ENCODE assay signal across 6 cellular contexts in genomic region chr20:60543598-60543997, GRCh38.
"Had no signal": no experiment of that assay in that cellular context is flagged by ENCODE, and none has a peak within 500 bp of the region (broad histone marks: within the 10 kb centered on the region; RNA-seq: fewer than 3 reads in every experiment).

No MANE protein-coding gene starts in this region.

- H3K4me2 ChIP-seq: KMS-11 had no signal

- H3K9ac ChIP-seq: KMS-11 had no signal

- H3K27ac ChIP-seq: HL-60, KMS-11 had no signal

- FAIRE-seq: HTR-8/SVneo had no signal

- DNase-seq: IMR-90, KBM-7, KG1 had no signal
